Comparison of ENCODE assay signal across 18 cellular contexts in genomic region chr11:86440843-86441242, GRCh38.
DNase-seq lines count a peak whose midpoint lies in the region; ATAC-seq and TF ChIP-seq lines count a peak whose summit lies in the region.
"Had no signal": no experiment of that assay in that cellular context is flagged by ENCODE, and none has a peak within 500 bp of the region (broad histone marks: within the 10 kb centered on the region; RNA-seq: fewer than 3 reads in every experiment).

No MANE protein-coding gene starts in this region.

- H3K27me3 ChIP-seq in GM23248 (replicated peaks; ENCODE audit: insufficient read depth) (no peaks in the 10 kb centered on the region), brain microvascular endothelial cell (replicated peaks) (no peaks in the 10 kb centered on the region)
- H3K27me3 ChIP-seq: neutrophil had no signal

- H3K9me3 Mint-ChIP-seq in stimulated activated memory B cell treated with anti-CD40 and anti-IgM and Interleukin-4, amounts not matched to agents 10 μg/mL and 1 μg/mL and 100 μg/mL, for 72 hours: no peaks in the 10 kb centered on the region
- peaks cover 5 to 6% of the 10 kb centered on the region in 2 donors for H3K9me3 Mint-ChIP-seq in activated naive CD4-positive, alpha-beta T cell treated with anti-CD3 and anti-CD28 coated beads, Interleukin-2, amount 50 U/mL, for 72 hours
- H3K9me3 Mint-ChIP-seq: activated naive CD8-positive, alpha-beta T cell treated with anti-CD3 and anti-CD28 coated beads, Interleukin-2, amount 10 ng/mL, durations not matched to agents 7 days and 5 days; activated T-cell treated with anti-CD3 and anti-CD28 coated beads, Interleukin-2, amount 50 U/mL, for 72 hours had no signal

- H3K4me3 ChIP-seq in GM23248 (no peak overlapping the region), brain microvascular endothelial cell (ENCODE audit: low read depth, low read length) (no peak overlapping the region)

- ATAC-seq in left ventricle myocardium superior (peak; percentile 26), GM21390 (IDR thresholded peaks at IDR 0.05; ENCODE audit: unreplicated experiment) (no peak), HG03565 (IDR thresholded peaks at IDR 0.05; ENCODE audit: unreplicated experiment) (no peak)
- no peak for ATAC-seq in stimulated activated memory B cell treated with anti-CD40 and anti-IgM and Interleukin-4, amounts not matched to agents 10 μg/mL and 1 μg/mL and 100 μg/mL, for 72 hours
- no peak for ATAC-seq in activated naive CD4-positive, alpha-beta T cell treated with anti-CD3 and anti-CD28 coated beads, Interleukin-2, amount 50 U/mL, for 72 hours
- ATAC-seq: activated CD4-positive, CD25-positive, alpha-beta regulatory T cell treated with anti-CD3 and anti-CD28 coated beads, Interleukin-2, amount 50 U/mL, for 24 hours; activated T-cell treated with anti-CD3 and anti-CD28 coated beads, Interleukin-2, amount 50 U/mL, for 72 hours had no signal

- peak overlapping the region; percentile 72 for H2AFZ ChIP-seq in GM23248

- no peaks in the 10 kb centered on the region for H3K79me2 ChIP-seq in GM23248 (ENCODE audit: insufficient read depth)

- H3K4me1 ChIP-seq in GM23248 (ENCODE audit: insufficient read depth): peaks cover 17% of the 10 kb centered on the region

- H3K4me2 ChIP-seq in GM23248 (ENCODE audit: unreplicated experiment): peak overlapping the region; percentile 65

- 95 to 97% methylated on average over 2 of the region's 2 CpGs for WGBS in GM23248 (ENCODE audit: low coverage in 1 of 2, low lambda C conversion rate in 2 of 2, missing lambda C conversion rate in 2 of 2), 2 experiments

- no peaks in the 10 kb centered on the region for H3K9me3 ChIP-seq in GM23248 (ENCODE audit: low read depth)
- H3K9me3 ChIP-seq: neutrophil had no signal

- TF ChIP-seq CTCF in brain microvascular endothelial cell (IDR thresholded peaks at IDR 0.05; ENCODE audit: low read depth, low read length, missing control alignments): no peak

- in situ Hi-C loops in GM23248 (cut with MboI): no loop called here
- in situ Hi-C loops in brain microvascular endothelial cell (cut with HindIII; ENCODE audit: low pct_ligation_motif_present, low sequenced_read_pairs): no loop called here

- H3K27ac ChIP-seq in GM23248 (peak overlapping the region; percentile 55), brain microvascular endothelial cell (peak overlapping the region; percentile 61)
- H3K27ac ChIP-seq: neutrophil had no signal

- peak; percentile 31 for DNase-seq in GM23248
- no peak for DNase-seq in brain microvascular endothelial cell
- DNase-seq in left ventricle myocardium superior: no peak
- DNase-seq in activated naive CD4-positive, alpha-beta T cell treated with anti-CD3 and anti-CD28 coated beads, Interleukin-2, amount 50 U/mL, for 72 hours (ENCODE audit: low spot score in 2 of 2): no peak
- DNase-seq in NCI-H345 treated with DMSO at 0.1 percent for 48 hours (lab: John Stamatoyannopoulos, UW; ENCODE audit: unreplicated experiment): no peak
- DNase-seq: activated naive CD8-positive, alpha-beta T cell treated with anti-CD3 and anti-CD28 coated beads, Interleukin-2, amount 10 ng/mL, durations not matched to agents 7 days and 5 days; activated T-cell treated with anti-CD3 and anti-CD28 coated beads, Interleukin-2, amount 50 U/mL, for 72 hours; DMS 273 treated with DMSO at 0.1 percent for 48 hours; KBM-7; NCI-H1694 treated with DMSO at 0.1 percent for 48 hours; NCI-H748 treated with DMSO at 0.1 percent for 48 hours; stimulated activated CD4-positive, alpha-beta T cell treated with anti-CD3 and anti-CD28 coated beads, Interleukin-12 subunit alpha, Interleukin-12 subunit beta, amount 100 ng/mL, for 4 hours; substantia nigra had no signal

- intact Hi-C loops in left ventricle myocardium superior (cut with micrococcal nuclease): no loop called here

- H3K27ac Mint-ChIP-seq in stimulated activated memory B cell treated with anti-CD40 and anti-IgM and Interleukin-4, amounts not matched to agents 10 μg/mL and 1 μg/mL and 100 μg/mL, for 72 hours: peak overlapping the region; percentile 36
- H3K27ac Mint-ChIP-seq in activated naive CD4-positive, alpha-beta T cell treated with anti-CD3 and anti-CD28 coated beads, Interleukin-2, amount 50 U/mL, for 72 hours: peak overlapping the region in 1 of 2 donors; percentile 0
- H3K27ac Mint-ChIP-seq: activated naive CD8-positive, alpha-beta T cell treated with anti-CD3 and anti-CD28 coated beads, Interleukin-2, amount 10 ng/mL, durations not matched to agents 7 days and 5 days; activated T-cell treated with anti-CD3 and anti-CD28 coated beads, Interleukin-2, amount 50 U/mL, for 72 hours had no signal

- no peak overlapping the region for H3K4me3 Mint-ChIP-seq in stimulated activated memory B cell treated with anti-CD40 and anti-IgM and Interleukin-4, amounts not matched to agents 10 μg/mL and 1 μg/mL and 100 μg/mL, for 72 hours
- H3K4me3 Mint-ChIP-seq: activated naive CD8-positive, alpha-beta T cell treated with anti-CD3 and anti-CD28 coated beads, Interleukin-2, amount 10 ng/mL, durations not matched to agents 7 days and 5 days; activated T-cell treated with anti-CD3 and anti-CD28 coated beads, Interleukin-2, amount 50 U/mL, for 72 hours had no signal

- no peaks in the 10 kb centered on the region for H3K9me2 ChIP-seq in GM23248 (ENCODE audit: insufficient read depth)

- no peaks in the 10 kb centered on the region for H3K27me3 Mint-ChIP-seq in stimulated activated memory B cell treated with anti-CD40 and anti-IgM and Interleukin-4, amounts not matched to agents 10 μg/mL and 1 μg/mL and 100 μg/mL, for 72 hours

- H3K4me1 Mint-ChIP-seq in stimulated activated memory B cell treated with anti-CD40 and anti-IgM and Interleukin-4, amounts not matched to agents 10 μg/mL and 1 μg/mL and 100 μg/mL, for 72 hours: peaks cover 32% of the 10 kb centered on the region

- H3K36me3 Mint-ChIP-seq in stimulated activated memory B cell treated with anti-CD40 and anti-IgM and Interleukin-4, amounts not matched to agents 10 μg/mL and 1 μg/mL and 100 μg/mL, for 72 hours: no peaks in the 10 kb centered on the region
- H3K36me3 Mint-ChIP-seq in activated naive CD4-positive, alpha-beta T cell treated with anti-CD3 and anti-CD28 coated beads, Interleukin-2, amount 50 U/mL, for 72 hours: peaks cover 10 to 11% of the 10 kb centered on the region in 2 donors

- no peaks in the 10 kb centered on the region for H4K20me1 ChIP-seq in GM23248 (ENCODE audit: insufficient read depth)

- peak overlapping the region; percentile 4; the same call in 1 of the 2 replicates for H3K9ac ChIP-seq in GM23248

- H3K36me3 ChIP-seq in GM23248 (ENCODE audit: low read depth) (no peaks in the 10 kb centered on the region), brain microvascular endothelial cell (replicated peaks) (no peaks in the 10 kb centered on the region)
- H3K36me3 ChIP-seq: neutrophil had no signal

- H3F3A ChIP-seq in GM23248 (ENCODE audit: insufficient read depth): peaks cover 25% of the 10 kb centered on the region
